ENCODE assay signal across 1 cellular context in the genomic region with DNA sequence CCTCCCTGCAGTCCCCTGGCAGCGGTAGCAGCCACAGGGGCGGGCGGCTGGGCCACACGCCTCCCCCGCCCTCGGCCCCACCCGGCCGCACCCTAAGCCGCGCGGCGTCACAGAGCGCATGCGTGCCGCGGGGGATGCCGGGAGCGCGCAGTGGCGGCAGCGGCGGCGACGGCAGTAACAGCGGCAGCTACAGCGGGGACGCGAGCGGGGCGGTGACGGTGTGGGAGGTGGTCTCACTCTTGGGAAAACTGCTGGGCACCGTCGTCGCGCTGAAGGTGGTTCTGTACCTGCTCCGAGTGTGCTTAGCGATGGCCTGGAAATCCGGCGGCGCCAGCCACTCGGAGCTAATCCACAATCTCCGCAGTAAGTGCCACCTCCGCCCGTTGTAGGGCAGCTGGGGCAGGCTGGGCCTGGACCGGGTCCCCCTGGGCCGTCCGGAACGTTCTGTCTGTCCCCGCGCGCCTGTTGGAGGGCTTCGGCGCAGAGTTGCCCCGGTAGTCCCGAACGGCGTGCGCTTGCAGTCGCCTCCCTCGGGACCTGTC.
TF ChIP-seq lines count a peak whose summit lies in the region.

Gene PCMT1 (plus strand): TSS at position 148 of the 542 bp plus-strand sequence. CDS start 161 bp downstream, at position 309.

TF ChIP-seq in HEK293, 187 proteins besides CTCF, POLR2A, EP300 and RAD21 (continued from another document and continues in another):
- TF ChIP-seq INSM2 (tag by site-specific recombination; IDR thresholded peaks at IDR 0.05) (peak; percentile 47; the same call in 1 of the 2 replicates), ZNF776 (tag by site-specific recombination; IDR thresholded peaks at IDR 0.05; ENCODE audit: borderline replicate concordance) (no peak), ZEB2 (tag by site-specific recombination; IDR thresholded peaks at IDR 0.05) (no peak), BCL11A (tag by site-specific recombination; IDR thresholded peaks at IDR 0.05; ENCODE audit: low read depth) (no peak), ZFP69B (tag by site-specific recombination; IDR thresholded peaks at IDR 0.05) (no peak), GLIS2 (tag by site-specific recombination; IDR thresholded peaks at IDR 0.05) (no peak), ZNF48 (tag by site-specific recombination; IDR thresholded peaks at IDR 0.05) (no peak), ZNF660 (tag by site-specific recombination; IDR thresholded peaks at IDR 0.05) (peak; percentile 69; the same call in 1 of the 2 replicates), ZNF341 (tag by site-specific recombination; IDR thresholded peaks at IDR 0.05; ENCODE audit: low read depth) (peak; percentile 90), ZNF335 (tag by site-specific recombination; conservative IDR thresholded peaks at IDR 0.05) (peak; percentile 98; the same call in 1 of the 2 replicates), ZNF610 (tag by site-specific recombination; IDR thresholded peaks at IDR 0.05; ENCODE audit: borderline replicate concordance) (no peak), ZNF239 (tag by site-specific recombination; IDR thresholded peaks at IDR 0.05) (no peak), ZNF664 (tag by site-specific recombination; IDR thresholded peaks at IDR 0.05) (no peak), ZIC2 (tag by site-specific recombination; IDR thresholded peaks at IDR 0.05) (no peak), ZNF10 (tag by site-specific recombination; IDR thresholded peaks at IDR 0.05) (no peak), ZNF677 (tag by site-specific recombination; IDR thresholded peaks at IDR 0.05) (no peak), ZNF670 (tag by site-specific recombination; IDR thresholded peaks at IDR 0.05; ENCODE audit: low read depth) (no peak), YY2 (tag by site-specific recombination; IDR thresholded peaks at IDR 0.05) (peak; percentile 72), ZNF274 (IDR thresholded peaks at IDR 0.05; ENCODE audit: low read length) (no peak), ZNF274 (tag by site-specific recombination; IDR thresholded peaks at IDR 0.05; ENCODE audit: borderline replicate concordance) (no peak), ZNF555 (tag by site-specific recombination; conservative IDR thresholded peaks at IDR 0.05) (no peak), ZNF585B (tag by site-specific recombination; IDR thresholded peaks at IDR 0.05) (no peak), ZNF404 (tag by site-specific recombination; IDR thresholded peaks at IDR 0.05) (no peak), ATF2 (tag by site-specific recombination; IDR thresholded peaks at IDR 0.05; ENCODE audit: low read depth) (no peak), OVOL3 (tag by site-specific recombination; IDR thresholded peaks at IDR 0.05) (no peak), ZNF426 (tag by site-specific recombination; IDR thresholded peaks at IDR 0.05) (no peak), ZNF221 (tag by site-specific recombination; IDR thresholded peaks at IDR 0.05; ENCODE audit: borderline replicate concordance) (no peak), SP3 (tag by site-specific recombination; IDR thresholded peaks at IDR 0.05) (no peak; the same call in 1 of the 2 replicates), PRDM1 (tag by site-specific recombination; IDR thresholded peaks at IDR 0.05) (no peak), KLF16 (tag by site-specific recombination; IDR thresholded peaks at IDR 0.05) (no peak; the same call in 1 of the 2 replicates), ZNF16 (tag by site-specific recombination; IDR thresholded peaks at IDR 0.05; ENCODE audit: low read depth) (no peak), ZNF114 (tag by site-specific recombination; IDR thresholded peaks at IDR 0.05) (no peak), HOXD13 (CRISPR knock-in tag; IDR thresholded peaks at IDR 0.05; ENCODE audit: borderline replicate concordance) (no peak), HOXC10 (CRISPR knock-in tag; IDR thresholded peaks at IDR 0.05) (no peak), PRDM10 (tag by site-specific recombination; IDR thresholded peaks at IDR 0.05) (no peak), ZNF146 (tag by site-specific recombination; IDR thresholded peaks at IDR 0.05) (no peak), KLF9 (tag by site-specific recombination; IDR thresholded peaks at IDR 0.05; ENCODE audit: low read depth) (no peak), ZXDB (tag by site-specific recombination; IDR thresholded peaks at IDR 0.05) (no peak), SCRT2 (tag by site-specific recombination; IDR thresholded peaks at IDR 0.05) (no peak), TCF7L2 (IDR thresholded peaks at IDR 0.05; ENCODE audit: borderline replicate concordance, low read depth, low read length) (no peak), KLF10 (tag by site-specific recombination; IDR thresholded peaks at IDR 0.05) (no peak; the same call in 1 of the 2 replicates), ZNF626 (tag by site-specific recombination; IDR thresholded peaks at IDR 0.05) (no peak), ZFHX2 (tag by site-specific recombination; conservative IDR thresholded peaks at IDR 0.05) (no peak; the same call in 1 of the 2 replicates), KLF1 (tag by site-specific recombination; IDR thresholded peaks at IDR 0.05) (peak; percentile 94), ZNF843 (tag by site-specific recombination; IDR thresholded peaks at IDR 0.05) (peak; percentile 65), ZNF169 (tag by site-specific recombination; IDR thresholded peaks at IDR 0.05) (no peak), ZNF571 (tag by site-specific recombination; IDR thresholded peaks at IDR 0.05) (no peak), ZNF521 (tag by site-specific recombination; IDR thresholded peaks at IDR 0.05) (no peak), ZNF558 (tag by site-specific recombination; IDR thresholded peaks at IDR 0.05) (no peak), ZNF214 (tag by site-specific recombination; IDR thresholded peaks at IDR 0.05; ENCODE audit: borderline replicate concordance) (no peak)
- TF ChIP-seq, protein P1, sequence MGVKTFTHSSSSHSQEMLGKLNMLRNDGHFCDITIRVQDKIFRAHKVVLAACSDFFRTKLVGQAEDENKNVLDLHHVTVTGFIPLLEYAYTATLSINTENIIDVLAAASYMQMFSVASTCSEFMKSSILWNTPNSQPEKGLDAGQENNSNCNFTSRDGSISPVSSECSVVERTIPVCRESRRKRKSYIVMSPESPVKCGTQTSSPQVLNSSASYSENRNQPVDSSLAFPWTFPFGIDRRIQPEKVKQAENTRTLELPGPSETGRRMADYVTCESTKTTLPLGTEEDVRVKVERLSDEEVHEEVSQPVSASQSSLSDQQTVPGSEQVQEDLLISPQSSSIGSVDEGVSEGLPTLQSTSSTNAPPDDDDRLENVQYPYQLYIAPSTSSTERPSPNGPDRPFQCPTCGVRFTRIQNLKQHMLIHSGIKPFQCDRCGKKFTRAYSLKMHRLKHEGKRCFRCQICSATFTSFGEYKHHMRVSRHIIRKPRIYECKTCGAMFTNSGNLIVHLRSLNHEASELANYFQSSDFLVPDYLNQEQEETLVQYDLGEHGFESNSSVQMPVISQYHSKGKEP (tag by site-specific recombination; IDR thresholded peaks at IDR 0.05), result 0 out of 2 replicates have a peak, but pooled peaks have one; percentile 5
- TF ChIP-seq, protein P2, sequence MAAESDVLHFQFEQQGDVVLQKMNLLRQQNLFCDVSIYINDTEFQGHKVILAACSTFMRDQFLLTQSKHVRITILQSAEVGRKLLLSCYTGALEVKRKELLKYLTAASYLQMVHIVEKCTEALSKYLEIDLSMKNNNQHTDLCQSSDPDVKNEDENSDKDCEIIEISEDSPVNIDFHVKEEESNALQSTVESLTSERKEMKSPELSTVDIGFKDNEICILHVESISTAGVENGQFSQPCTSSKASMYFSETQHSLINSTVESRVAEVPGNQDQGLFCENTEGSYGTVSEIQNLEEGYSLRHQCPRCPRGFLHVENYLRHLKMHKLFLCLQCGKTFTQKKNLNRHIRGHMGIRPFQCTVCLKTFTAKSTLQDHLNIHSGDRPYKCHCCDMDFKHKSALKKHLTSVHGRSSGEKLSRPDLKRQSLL (tag by site-specific recombination; IDR thresholded peaks at IDR 0.05), result no peak
- TF ChIP-seq, protein P3, sequence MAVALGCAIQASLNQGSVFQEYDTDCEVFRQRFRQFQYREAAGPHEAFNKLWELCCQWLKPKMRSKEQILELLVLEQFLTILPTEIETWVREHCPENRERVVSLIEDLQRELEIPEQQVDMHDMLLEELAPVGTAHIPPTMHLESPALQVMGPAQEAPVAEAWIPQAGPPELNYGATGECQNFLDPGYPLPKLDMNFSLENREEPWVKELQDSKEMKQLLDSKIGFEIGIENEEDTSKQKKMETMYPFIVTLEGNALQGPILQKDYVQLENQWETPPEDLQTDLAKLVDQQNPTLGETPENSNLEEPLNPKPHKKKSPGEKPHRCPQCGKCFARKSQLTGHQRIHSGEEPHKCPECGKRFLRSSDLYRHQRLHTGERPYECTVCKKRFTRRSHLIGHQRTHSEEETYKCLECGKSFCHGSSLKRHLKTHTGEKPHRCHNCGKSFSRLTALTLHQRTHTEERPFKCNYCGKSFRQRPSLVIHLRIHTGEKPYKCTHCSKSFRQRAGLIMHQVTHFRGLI (tag by site-specific recombination; IDR thresholded peaks at IDR 0.05), result no peak; the same call in none of the 2 replicates
- TF ChIP-seq, protein P4, sequence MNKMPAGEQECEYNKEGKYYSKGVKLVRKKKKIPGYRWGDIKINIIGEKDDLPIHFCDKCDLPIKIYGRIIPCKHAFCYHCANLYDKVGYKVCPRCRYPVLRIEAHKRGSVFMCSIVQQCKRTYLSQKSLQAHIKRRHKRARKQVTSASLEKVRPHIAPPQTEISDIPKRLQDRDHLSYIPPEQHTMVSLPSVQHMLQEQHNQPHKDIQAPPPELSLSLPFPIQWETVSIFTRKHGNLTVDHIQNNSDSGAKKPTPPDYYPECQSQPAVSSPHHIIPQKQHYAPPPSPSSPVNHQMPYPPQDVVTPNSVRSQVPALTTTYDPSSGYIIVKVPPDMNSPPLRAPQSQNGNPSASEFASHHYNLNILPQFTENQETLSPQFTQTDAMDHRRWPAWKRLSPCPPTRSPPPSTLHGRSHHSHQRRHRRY (tag by site-specific recombination; IDR thresholded peaks at IDR 0.05), result no peak
- TF ChIP-seq, protein P5, sequence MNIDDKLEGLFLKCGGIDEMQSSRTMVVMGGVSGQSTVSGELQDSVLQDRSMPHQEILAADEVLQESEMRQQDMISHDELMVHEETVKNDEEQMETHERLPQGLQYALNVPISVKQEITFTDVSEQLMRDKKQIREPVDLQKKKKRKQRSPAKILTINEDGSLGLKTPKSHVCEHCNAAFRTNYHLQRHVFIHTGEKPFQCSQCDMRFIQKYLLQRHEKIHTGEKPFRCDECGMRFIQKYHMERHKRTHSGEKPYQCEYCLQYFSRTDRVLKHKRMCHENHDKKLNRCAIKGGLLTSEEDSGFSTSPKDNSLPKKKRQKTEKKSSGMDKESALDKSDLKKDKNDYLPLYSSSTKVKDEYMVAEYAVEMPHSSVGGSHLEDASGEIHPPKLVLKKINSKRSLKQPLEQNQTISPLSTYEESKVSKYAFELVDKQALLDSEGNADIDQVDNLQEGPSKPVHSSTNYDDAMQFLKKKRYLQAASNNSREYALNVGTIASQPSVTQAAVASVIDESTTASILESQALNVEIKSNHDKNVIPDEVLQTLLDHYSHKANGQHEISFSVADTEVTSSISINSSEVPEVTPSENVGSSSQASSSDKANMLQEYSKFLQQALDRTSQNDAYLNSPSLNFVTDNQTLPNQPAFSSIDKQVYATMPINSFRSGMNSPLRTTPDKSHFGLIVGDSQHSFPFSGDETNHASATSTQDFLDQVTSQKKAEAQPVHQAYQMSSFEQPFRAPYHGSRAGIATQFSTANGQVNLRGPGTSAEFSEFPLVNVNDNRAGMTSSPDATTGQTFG (tag by site-specific recombination; IDR thresholded peaks at IDR 0.05; ENCODE audit: borderline replicate concordance), result no peak
